17 cellular contexts compared by ENCODE assay signal in genomic region chr2:228329279-228329678, GRCh38.
DNase-seq lines count a peak whose midpoint lies in the region; TF ChIP-seq lines count a peak whose summit lies in the region.
"Had no signal": no experiment of that assay in that cellular context is flagged by ENCODE, and none has a peak within 500 bp of the region (broad histone marks: within the 10 kb centered on the region; RNA-seq: fewer than 3 reads in every experiment).

No MANE protein-coding gene starts in this region.

- peaks cover 38% of the 10 kb centered on the region for H3K36me3 Mint-ChIP-seq in glutamatergic neuron (ENCODE audit: unreplicated experiment)
- H3K36me3 Mint-ChIP-seq in nephron (ENCODE audit: low read depth): no peaks in the 10 kb centered on the region
- H3K36me3 Mint-ChIP-seq: CD4-positive, CD25-positive, alpha-beta regulatory T cell had no signal

- peak overlapping the region; percentile 94 for H3K27ac Mint-ChIP-seq in glutamatergic neuron (ENCODE audit: unreplicated experiment)
- peak overlapping the region; percentile 18 to 61 (median 39) for H3K27ac Mint-ChIP-seq in nephron
- H3K27ac Mint-ChIP-seq: CD4-positive, CD25-positive, alpha-beta regulatory T cell had no signal

- H3K4me1 Mint-ChIP-seq in glutamatergic neuron (ENCODE audit: low read depth, unreplicated experiment) (peaks cover 27% of the 10 kb centered on the region), nephron (peaks cover 7% of the 10 kb centered on the region)
- H3K4me1 Mint-ChIP-seq: CD4-positive, CD25-positive, alpha-beta regulatory T cell had no signal

- H3K9me3 Mint-ChIP-seq in glutamatergic neuron (ENCODE audit: unreplicated experiment): peaks cover 25% of the 10 kb centered on the region
- H3K9me3 Mint-ChIP-seq in nephron: peaks cover 24% of the 10 kb centered on the region

- H3K27me3 Mint-ChIP-seq in glutamatergic neuron (ENCODE audit: unreplicated experiment) (peaks cover 5% of the 10 kb centered on the region), nephron (ENCODE audit: low read depth) (no peaks in the 10 kb centered on the region)
- H3K27me3 Mint-ChIP-seq: CD4-positive, CD25-positive, alpha-beta regulatory T cell had no signal

- in situ Hi-C loops in G401 (cut with HindIII; ENCODE audit: low sequenced_read_pairs): no loop called here

- intact Hi-C loops in posterior cingulate gyrus (cut with DNase I): no loop called here

- H3K4me3 Mint-ChIP-seq in glutamatergic neuron (ENCODE audit: unreplicated experiment): peak overlapping the region; percentile 76
- H3K4me3 Mint-ChIP-seq in nephron: peak overlapping the region in 1 of 3 experiments; percentile 28
- H3K4me3 Mint-ChIP-seq: CD4-positive, CD25-positive, alpha-beta regulatory T cell had no signal

- TF ChIP-seq CTCF in glutamatergic neuron (IDR thresholded peaks at IDR 0.05; ENCODE audit: partially characterized antibody, unreplicated experiment) (no peak), nephron (IDR thresholded peaks at IDR 0.05; ENCODE audit: unreplicated experiment in 3 of 3) (no peak)

- DNase-seq in G401 (ENCODE audit: low spot score) (peak; percentile 97), NCI-H524 (lab: John Stamatoyannopoulos, UW) (peak; percentile 71 to 90), glutamatergic neuron (no peak), posterior cingulate gyrus (no peak)
- no peak for DNase-seq in activated naive CD4-positive, alpha-beta T cell treated with Interleukin-2 at 50 U/mL for 16 hours
- DNase-seq in stimulated activated CD4-positive, alpha-beta T cell treated with anti-CD3 and anti-CD28 coated beads, Interleukin-1b, Interleukin-23, amount 100 ng/mL, for 48 hours: no peak
- DNase-seq: AML-193; CD4-positive, CD25-positive, alpha-beta regulatory T cell; DMS79 treated with DMSO at 0.1 percent for 48 hours; GDM1; NCI-H1436; NCI-H2081 treated with DMSO at 0.1 percent for 48 hours; NCI-H510A treated with DMSO at 0.1 percent for 48 hours; NK-92 treated with Interleukin-12 subunit alpha and Interleukin-12 subunit beta, amount 100 ng/mL, for 24 hours; OCI-M1; RPMI8226 had no signal

Comparison
In these comparisons a context has a peak if more than half of its experiments do, and no peak if none do; other contexts are left out.
1. DNase-seq: peak in G401 (single experiment) and NCI-H524 (2 of 2); none in glutamatergic neuron (single experiment), activated naive CD4-positive, alpha-beta T cell treated with Interleukin-2 at 50 U/mL for 16 hours (single experiment), posterior cingulate gyrus (0 of 10) and stimulated activated CD4-positive, alpha-beta T cell treated with anti-CD3 and anti-CD28 coated beads, Interleukin-1b, Interleukin-23, amount 100 ng/mL, for 48 hours (single experiment).